20 cellular contexts compared by ENCODE assay signal in the genomic region with DNA sequence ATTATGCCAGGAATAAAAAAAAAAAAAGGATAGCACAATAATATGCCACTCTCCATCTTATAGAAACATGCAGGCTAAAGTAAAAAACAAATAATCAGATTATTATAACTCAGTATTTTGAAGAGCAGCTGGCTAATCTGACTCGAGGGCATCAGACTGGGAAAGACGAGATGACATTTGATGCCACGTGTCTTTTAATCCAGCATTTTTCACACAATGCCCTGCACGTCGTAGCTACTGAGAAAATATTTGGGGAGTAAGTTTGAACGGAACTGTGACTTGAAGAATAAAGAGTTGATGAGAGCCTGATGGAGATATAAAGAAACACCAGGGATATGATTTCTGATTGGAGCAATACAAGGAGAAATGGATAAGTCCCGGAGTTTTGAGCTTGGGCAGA.
A peak's percentile ranks its signal among the peaks of the same experiment; 100 is the strongest.
DNase-seq lines count a peak whose midpoint lies in the region; ATAC-seq and TF ChIP-seq lines count a peak whose summit lies in the region.
"Had no signal": no experiment of that assay in that cellular context is flagged by ENCODE, and none has a peak within 500 bp of the region (broad histone marks: within the 10 kb centered on the region; RNA-seq: fewer than 3 reads in every experiment).

No MANE protein-coding gene starts in this region.

- H3K27me3 Mint-ChIP-seq in activated naive CD4-positive, alpha-beta T cell treated with anti-CD3 and anti-CD28 coated beads, Interleukin-2, amount 50 U/mL, for 24 hours = no peaks in the 10 kb centered on the region
- H3K27me3 Mint-ChIP-seq in activated naive CD4-positive, alpha-beta T cell treated with anti-CD3 and anti-CD28 coated beads for 36 hours (ENCODE audit: low read depth) = no peaks in the 10 kb centered on the region
- H3K27me3 Mint-ChIP-seq in brain = no peaks in the 10 kb centered on the region
- no peaks in the 10 kb centered on the region for H3K27me3 Mint-ChIP-seq in activated CD8-positive, alpha-beta T cell treated with anti-CD3 and anti-CD28 coated beads for 36 hours
- H3K27me3 Mint-ChIP-seq: CD4-positive, alpha-beta memory T cell had no signal

- POLR2A ChIA-PET in activated CD8-positive, alpha-beta T cell treated with anti-CD3 and anti-CD28 coated beads for 36 hours (lab: Charles Lee) = interaction anchor here (0.6 kb wide), 1 partner anchor 166 kb away, joined by 4 read pairs; no protein-coding TSS in a partner anchor

- no peaks in the 10 kb centered on the region for H3K9me3 Mint-ChIP-seq in activated naive CD4-positive, alpha-beta T cell treated with anti-CD3 and anti-CD28 coated beads, Interleukin-2, amount 50 U/mL, for 24 hours
- peaks cover 5% of the 10 kb centered on the region for H3K9me3 Mint-ChIP-seq in activated naive CD4-positive, alpha-beta T cell treated with anti-CD3 and anti-CD28 coated beads for 36 hours
- peaks cover 6 to 19% (median 16%) of the 10 kb centered on the region in 5 experiments for H3K9me3 Mint-ChIP-seq in brain
- peaks cover 4% of the 10 kb centered on the region for H3K9me3 Mint-ChIP-seq in activated CD8-positive, alpha-beta T cell treated with anti-CD3 and anti-CD28 coated beads for 36 hours
- H3K9me3 Mint-ChIP-seq: HFFc6 had no signal

- no peak for DNase-seq in activated naive CD4-positive, alpha-beta T cell treated with anti-CD3 and anti-CD28 coated beads for 36 hours
- DNase-seq in NCI-H524 (lab: John Stamatoyannopoulos, UW) = peak; percentile 68 to 85
- no peak for DNase-seq in amniotic stem cell (lab: John Stamatoyannopoulos, UW)
- DNase-seq in activated CD8-positive, alpha-beta T cell treated with anti-CD3 and anti-CD28 coated beads for 36 hours = no peak
- no peak for DNase-seq in NCI-H526 (lab: John Stamatoyannopoulos, UW)
- DNase-seq: Calu3; CD4-positive, alpha-beta memory T cell; DMS53; EL; HFFc6; NCI-H1417 treated with DMSO at 0.1 percent for 48 hours; NCI-H187 treated with DMSO at 0.1 percent for 48 hours; NCI-H510A; NK-92 treated with Interleukin-12 subunit alpha and Interleukin-12 subunit beta, amount 100 ng/mL, for 24 hours; Right ventricle myocardium superior; SW 1271 had no signal

- CTCF ChIA-PET in activated naive CD4-positive, alpha-beta T cell treated with anti-CD3 and anti-CD28 coated beads for 36 hours (lab: Charles Lee) = interaction anchor here (0.6 kb wide), 1 partner anchor 57 kb away, joined by 3 read pairs; no protein-coding TSS in a partner anchor
- CTCF ChIA-PET in activated CD8-positive, alpha-beta T cell treated with anti-CD3 and anti-CD28 coated beads for 36 hours (lab: Charles Lee) = interaction anchor here (0.6 kb wide), 1 partner anchor 20 kb away, joined by 3 read pairs; no protein-coding TSS in a partner anchor

- no peak for TF ChIP-seq CTCF in brain (conservative IDR thresholded peaks at IDR 0.05)
- no peak for TF ChIP-seq CTCF in activated CD8-positive, alpha-beta T cell treated with anti-CD3 and anti-CD28 coated beads for 36 hours (IDR thresholded peaks at IDR 0.05)

- intact Hi-C loops in activated naive CD4-positive, alpha-beta T cell treated with anti-CD3 and anti-CD28 coated beads for 36 hours (cut with micrococcal nuclease) = no loop called here
- intact Hi-C loops in activated CD8-positive, alpha-beta T cell treated with anti-CD3 and anti-CD28 coated beads for 36 hours (cut with micrococcal nuclease) = no loop called here

- no peaks in the 10 kb centered on the region for H3K36me3 Mint-ChIP-seq in activated naive CD4-positive, alpha-beta T cell treated with anti-CD3 and anti-CD28 coated beads, Interleukin-2, amount 50 U/mL, for 24 hours
- no peaks in the 10 kb centered on the region for H3K36me3 Mint-ChIP-seq in activated naive CD4-positive, alpha-beta T cell treated with anti-CD3 and anti-CD28 coated beads for 36 hours (ENCODE audit: low read depth)
- H3K36me3 Mint-ChIP-seq in brain = peaks cover 21% of the 10 kb centered on the region
- peaks cover 1% of the 10 kb centered on the region for H3K36me3 Mint-ChIP-seq in activated CD8-positive, alpha-beta T cell treated with anti-CD3 and anti-CD28 coated beads for 36 hours (ENCODE audit: low read depth)
- H3K36me3 Mint-ChIP-seq: CD4-positive, alpha-beta memory T cell had no signal

- no peak overlapping the region for H3K4me3 Mint-ChIP-seq in activated naive CD4-positive, alpha-beta T cell treated with anti-CD3 and anti-CD28 coated beads, Interleukin-2, amount 50 U/mL, for 24 hours
- no peak overlapping the region for H3K4me3 Mint-ChIP-seq in activated naive CD4-positive, alpha-beta T cell treated with anti-CD3 and anti-CD28 coated beads for 36 hours
- peak overlapping the region in 1 of 5 experiments; percentile 31 for H3K4me3 Mint-ChIP-seq in brain
- H3K4me3 Mint-ChIP-seq in activated CD8-positive, alpha-beta T cell treated with anti-CD3 and anti-CD28 coated beads for 36 hours = no peak overlapping the region
- H3K4me3 Mint-ChIP-seq: CD4-positive, alpha-beta memory T cell; HFFc6 had no signal

- H3K4me1 Mint-ChIP-seq in activated naive CD4-positive, alpha-beta T cell treated with anti-CD3 and anti-CD28 coated beads, Interleukin-2, amount 50 U/mL, for 24 hours = peaks cover 78% of the 10 kb centered on the region
- peaks cover 58% of the 10 kb centered on the region for H3K4me1 Mint-ChIP-seq in activated naive CD4-positive, alpha-beta T cell treated with anti-CD3 and anti-CD28 coated beads for 36 hours (ENCODE audit: low read depth)
- H3K4me1 Mint-ChIP-seq in brain = peaks cover 57% of the 10 kb centered on the region
- H3K4me1 Mint-ChIP-seq in activated CD8-positive, alpha-beta T cell treated with anti-CD3 and anti-CD28 coated beads for 36 hours (ENCODE audit: low read depth) = peaks cover 43% of the 10 kb centered on the region

- no peak for ATAC-seq in HG03095 (IDR thresholded peaks at IDR 0.05; ENCODE audit: unreplicated experiment)
- no peak for ATAC-seq in activated CD8-positive, alpha-beta T cell treated with anti-CD3 and anti-CD28 coated beads for 36 hours
- ATAC-seq: A549 had no signal

- peak overlapping the region; percentile 31 for H3K27ac Mint-ChIP-seq in activated naive CD4-positive, alpha-beta T cell treated with anti-CD3 and anti-CD28 coated beads, Interleukin-2, amount 50 U/mL, for 24 hours
- no peak overlapping the region for H3K27ac Mint-ChIP-seq in activated naive CD4-positive, alpha-beta T cell treated with anti-CD3 and anti-CD28 coated beads for 36 hours
- peak overlapping the region in 3 of 5 experiments; percentile 3 to 86 (median 5) for H3K27ac Mint-ChIP-seq in brain
- no peak overlapping the region for H3K27ac Mint-ChIP-seq in activated CD8-positive, alpha-beta T cell treated with anti-CD3 and anti-CD28 coated beads for 36 hours
- H3K27ac Mint-ChIP-seq: HFFc6 had no signal

Comparison
In these comparisons a context has a peak if more than half of its experiments do, and no peak if none do; other contexts are left out.
1. H3K27ac Mint-ChIP-seq: peak in activated naive CD4-positive, alpha-beta T cell treated with anti-CD3 and anti-CD28 coated beads, Interleukin-2, amount 50 U/mL, for 24 hours (single experiment) and brain (3 of 5); none in activated naive CD4-positive, alpha-beta T cell treated with anti-CD3 and anti-CD28 coated beads for 36 hours (single experiment) and activated CD8-positive, alpha-beta T cell treated with anti-CD3 and anti-CD28 coated beads for 36 hours (single experiment).
2. DNase-seq: peak in NCI-H524 (2 of 2); none in activated naive CD4-positive, alpha-beta T cell treated with anti-CD3 and anti-CD28 coated beads for 36 hours (single experiment), amniotic stem cell (single experiment), activated CD8-positive, alpha-beta T cell treated with anti-CD3 and anti-CD28 coated beads for 36 hours (single experiment) and NCI-H526 (0 of 2).